2 cellular contexts compared by ENCODE assay signal in genomic region chr4:101158136-101158485, GRCh38.
TF ChIP-seq lines count a peak whose summit lies in the region.

No MANE protein-coding gene starts in this region.

TF ChIP-seq in IMR-90, 13 proteins besides CTCF, POLR2A, EP300 and RAD21:
- TF ChIP-seq MAZ (IDR thresholded peaks at IDR 0.05; ENCODE audit: borderline replicate concordance, low read depth, low read length): no peak
- no peak for TF ChIP-seq CHD1 (IDR thresholded peaks at IDR 0.05; ENCODE audit: low read depth, low read length)
- no peak for TF ChIP-seq MXI1 (IDR thresholded peaks at IDR 0.05; ENCODE audit: borderline replicate concordance, low read depth, low read length)
TF ChIP-seq in IMR-90: peak in this region for 0.

TF ChIP-seq in neural cell, 6 proteins besides CTCF, POLR2A, EP300 and RAD21:
- TF ChIP-seq MXI1 (conservative IDR thresholded peaks at IDR 0.05; ENCODE audit: poor library complexity, severe bottlenecking) (no peak), SMC3 (conservative IDR thresholded peaks at IDR 0.05; ENCODE audit: poor library complexity) (no peak), REST (IDR thresholded peaks at IDR 0.05; ENCODE audit: borderline replicate concordance) (no peak), POLR2AphosphoS5 (IDR thresholded peaks at IDR 0.05) (no peak), TAF1 (IDR thresholded peaks at IDR 0.05; ENCODE audit: low read depth) (no peak), EZH2 (IDR thresholded peaks at IDR 0.05; ENCODE audit: borderline replicate concordance, insufficient read depth, low read length, poor library complexity, severe bottlenecking) (no peak)
